In the genomic region with DNA sequence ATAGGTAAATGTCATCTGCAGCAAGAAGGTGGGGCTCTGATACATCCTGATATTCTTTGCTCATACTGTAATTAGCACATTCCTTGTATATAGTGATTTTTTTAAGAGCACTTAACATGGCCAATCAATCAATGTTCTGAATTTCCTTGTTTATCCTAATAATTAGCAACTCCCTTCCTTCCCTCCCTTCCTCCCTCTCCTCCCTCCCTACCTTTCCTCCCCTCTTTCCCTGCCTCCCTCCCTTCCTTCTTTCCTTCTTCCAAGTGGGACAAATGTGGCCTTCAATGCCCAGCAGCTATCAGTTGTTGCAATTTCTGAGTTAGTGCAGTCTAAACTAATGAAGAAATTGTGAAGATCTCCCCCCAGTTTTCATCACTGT, we compare ENCODE assay signal across 15 cellular contexts.
DNase-seq lines count a peak whose midpoint lies in the region; ATAC-seq, FAIRE-seq and TF ChIP-seq lines count a peak whose summit lies in the region.
"Had no signal": no experiment of that assay in that cellular context is flagged by ENCODE, and none has a peak within 500 bp of the region (broad histone marks: within the 10 kb centered on the region; RNA-seq: fewer than 3 reads in every experiment).

No MANE protein-coding gene starts in this region.

- H3K4me3 ChIP-seq in HEK293 (ENCODE audit: low read depth, low read length), result no peak overlapping the region
- no peak overlapping the region for H3K4me3 ChIP-seq in brain microvascular endothelial cell (ENCODE audit: low read depth, low read length)
- H3K4me3 ChIP-seq in keratinocyte (ENCODE audit: control insufficient read depth in 2 of 3, extremely low read depth in 1 of 3, insufficient read depth in 2 of 3, low read depth in 1 of 3, low read length in 3 of 3), result no peak overlapping the region
- H3K4me3 ChIP-seq in stomach smooth muscle (ENCODE audit: low read length in 2 of 2), result no peak overlapping the region
- H3K4me3 ChIP-seq: heart left ventricle had no signal

- peaks cover 3% of the 10 kb centered on the region; the same call in 1 of the 2 replicates for H3K4me1 ChIP-seq in HEK293 (ENCODE audit: control insufficient read depth, insufficient read depth, low read length)
- peaks cover 18% of the 10 kb centered on the region for H3K4me1 ChIP-seq in keratinocyte (ENCODE audit: control insufficient read depth, extremely low read depth, insufficient read depth, low read length)
- peaks cover 7% of the 10 kb centered on the region for H3K4me1 ChIP-seq in stomach smooth muscle (ENCODE audit: control insufficient read depth, insufficient read depth, low read length)

- peaks cover 2% of the 10 kb centered on the region for H3K9me1 ChIP-seq in keratinocyte (ENCODE audit: control insufficient read depth, extremely low read depth, insufficient read depth, low read length)

- FAIRE-seq in keratinocyte (lab: Jason Lieb, UNC), result no peak
- FAIRE-seq: GM18507, kidney had no signal

- no peaks in the 10 kb centered on the region for H3K27me3 ChIP-seq in brain microvascular endothelial cell (replicated peaks)
- H3K27me3 ChIP-seq in keratinocyte (ENCODE audit: control insufficient read depth, extremely low read depth, insufficient read depth, low read length), result no peaks in the 10 kb centered on the region
- H3K27me3 ChIP-seq in stomach smooth muscle (ENCODE audit: control insufficient read depth in 1 of 2, insufficient read depth in 2 of 2, low read length in 2 of 2), result no peaks in the 10 kb centered on the region
- H3K27me3 ChIP-seq: heart left ventricle had no signal

- H3K9ac ChIP-seq in keratinocyte (ENCODE audit: control insufficient read depth, extremely low read depth, insufficient read depth, low read length) (no peak overlapping the region), stomach smooth muscle (ENCODE audit: low read length in 2 of 2) (peak overlapping the region in 1 of 2 donors; percentile 30)
- H3K9ac ChIP-seq: KMS-11 had no signal

- H3K4me2 ChIP-seq in keratinocyte (ENCODE audit: control insufficient read depth, extremely low read depth, insufficient read depth, low read depth, low read length), result no peak overlapping the region
- H3K4me2 ChIP-seq: KMS-11 had no signal

- no peaks in the 10 kb centered on the region for H3K79me2 ChIP-seq in keratinocyte (ENCODE audit: control insufficient read depth, insufficient read depth, low read length)

- TF ChIP-seq CTCF in HEK293 (tag by site-specific recombination; IDR thresholded peaks at IDR 0.05) (no peak), brain microvascular endothelial cell (IDR thresholded peaks at IDR 0.05; ENCODE audit: low read depth, low read length, missing control alignments) (no peak), keratinocyte (optimal IDR thresholded peaks at IDR 0.05 in 1 of 3, IDR thresholded peaks at IDR 0.05 in 1 of 3, conservative IDR thresholded peaks at IDR 0.05 in 1 of 3; ENCODE audit: extremely low read depth in 1 of 3, insufficient read depth in 2 of 3, low read length in 3 of 3) (no peak)

- peaks cover 2% of the 10 kb centered on the region for H4K20me1 ChIP-seq in keratinocyte (ENCODE audit: control insufficient read depth, extremely low read depth, insufficient read depth, low read length)

- dilution Hi-C loops in keratinocyte (cut with MboI; ENCODE audit: extremely low pct_ligation_motif_present, low sequenced_read_pairs), result loop anchor here (25.0 kb wide), 1 partner anchor 154 kb away; no protein-coding TSS in a partner anchor

- H3K9me3 ChIP-seq in HEK293 (ENCODE audit: control insufficient read depth, insufficient read depth, low read depth, low read length) (no peaks in the 10 kb centered on the region), keratinocyte (ENCODE audit: control insufficient read depth, low read depth, low read length) (no peaks in the 10 kb centered on the region), stomach smooth muscle (ENCODE audit: control insufficient read depth in 2 of 2, low read length in 2 of 2) (no peaks in the 10 kb centered on the region)
- H3K9me3 ChIP-seq: heart left ventricle had no signal

- CTCF ChIA-PET in HEK293 (lab: Yijun Ruan, JAX), result interaction anchor here (1.5 to 5.7 kb wide), 7 partner anchors 148 to 471 kb away, joined by 4 to 36 read pairs (median 17); no protein-coding TSS in a partner anchor

- no peak for DNase-seq in brain microvascular endothelial cell
- no peak for DNase-seq in keratinocyte (ENCODE audit: low read depth, low spot score)
- DNase-seq: activated CD8-positive, alpha-beta memory T cell treated with anti-CD3 and anti-CD28 coated beads for 24 hours; kidney; NCI-H1048; NCI-H2081 treated with DMSO at 0.1 percent for 48 hours; SHP77 had no signal

- in situ Hi-C loops in brain microvascular endothelial cell (cut with HindIII; ENCODE audit: low pct_ligation_motif_present, low sequenced_read_pairs), result loop anchor here (10.0 to 25.0 kb wide), 2 partner anchors 156 to 471 kb away; a partner anchor contains a TSS

- no peak overlapping the region for H3K27ac ChIP-seq in HEK293 (ENCODE audit: extremely low read depth, low read depth, low read length)
- peak overlapping the region; percentile 97 for H3K27ac ChIP-seq in brain microvascular endothelial cell
- peak overlapping the region; percentile 30 for H3K27ac ChIP-seq in keratinocyte (ENCODE audit: control insufficient read depth, insufficient read depth, low read length)
- peak overlapping the region; percentile 3 for H3K27ac ChIP-seq in stomach smooth muscle (ENCODE audit: low read length)
- H3K27ac ChIP-seq: KMS-11 had no signal

- no peak overlapping the region for H2AFZ ChIP-seq in keratinocyte (ENCODE audit: control insufficient read depth, low read length)

- H3K36me3 ChIP-seq in HEK293 (ENCODE audit: control insufficient read depth in 2 of 2, insufficient read depth in 1 of 2, low read length in 2 of 2), result peaks cover 0 to 8% of the 10 kb centered on the region in 2 experiments; a peak in 1 of 3 replicates
- no peaks in the 10 kb centered on the region for H3K36me3 ChIP-seq in brain microvascular endothelial cell (replicated peaks)
- H3K36me3 ChIP-seq in keratinocyte (ENCODE audit: control insufficient read depth in 2 of 2, extremely low read depth in 1 of 2, insufficient read depth in 2 of 2, low read length in 2 of 2), result peaks cover 0 to 6% of the 10 kb centered on the region in 2 experiments
- peaks cover 3 to 8% of the 10 kb centered on the region in 2 donors for H3K36me3 ChIP-seq in stomach smooth muscle (ENCODE audit: control insufficient read depth in 2 of 2, insufficient read depth in 2 of 2, low read length in 2 of 2)

- POLR2A ChIA-PET in HEK293 (lab: Yijun Ruan, JAX), result interaction anchor here (0.7 kb wide), 1 partner anchor 288 kb away, joined by 5 read pairs; no protein-coding TSS in a partner anchor

- ATAC-seq in GM19023 (IDR thresholded peaks at IDR 0.05; ENCODE audit: unreplicated experiment) (no peak), HG03520 (IDR thresholded peaks at IDR 0.05; ENCODE audit: unreplicated experiment) (no peak), GM21390 (IDR thresholded peaks at IDR 0.05; ENCODE audit: unreplicated experiment) (no peak)

TF ChIP-seq in HEK293, 187 proteins besides CTCF, POLR2A, EP300 and RAD21:
- TF ChIP-seq ZNF366 (tag by site-specific recombination; conservative IDR thresholded peaks at IDR 0.05) (0 out of 2 replicates have a peak, but pooled peaks have one; percentile 28), WT1 (tag by site-specific recombination; IDR thresholded peaks at IDR 0.05) (peak; percentile 99), ZNF121 (tag by site-specific recombination; IDR thresholded peaks at IDR 0.05) (no peak)
- TF ChIP-seq, protein P1, sequence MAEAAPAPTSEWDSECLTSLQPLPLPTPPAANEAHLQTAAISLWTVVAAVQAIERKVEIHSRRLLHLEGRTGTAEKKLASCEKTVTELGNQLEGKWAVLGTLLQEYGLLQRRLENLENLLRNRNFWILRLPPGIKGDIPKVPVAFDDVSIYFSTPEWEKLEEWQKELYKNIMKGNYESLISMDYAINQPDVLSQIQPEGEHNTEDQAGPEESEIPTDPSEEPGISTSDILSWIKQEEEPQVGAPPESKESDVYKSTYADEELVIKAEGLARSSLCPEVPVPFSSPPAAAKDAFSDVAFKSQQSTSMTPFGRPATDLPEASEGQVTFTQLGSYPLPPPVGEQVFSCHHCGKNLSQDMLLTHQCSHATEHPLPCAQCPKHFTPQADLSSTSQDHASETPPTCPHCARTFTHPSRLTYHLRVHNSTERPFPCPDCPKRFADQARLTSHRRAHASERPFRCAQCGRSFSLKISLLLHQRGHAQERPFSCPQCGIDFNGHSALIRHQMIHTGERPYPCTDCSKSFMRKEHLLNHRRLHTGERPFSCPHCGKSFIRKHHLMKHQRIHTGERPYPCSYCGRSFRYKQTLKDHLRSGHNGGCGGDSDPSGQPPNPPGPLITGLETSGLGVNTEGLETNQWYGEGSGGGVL (tag by site-specific recombination; IDR thresholded peaks at IDR 0.05), result peak; percentile 77
